Comparison of ENCODE assay signal across 11 cellular contexts in genomic region chr7:65268782-65269149, GRCh38.
DNase-seq lines count a peak whose midpoint lies in the region; ATAC-seq and TF ChIP-seq lines count a peak whose summit lies in the region.
"Had no signal": no experiment of that assay in that cellular context is flagged by ENCODE, and none has a peak within 500 bp of the region (broad histone marks: within the 10 kb centered on the region; RNA-seq: fewer than 3 reads in every experiment).

No MANE protein-coding gene starts in this region.

- H3K27me3 ChIP-seq in skeletal muscle satellite cell (ENCODE audit: control insufficient read depth, insufficient read depth, low read length), result no peaks in the 10 kb centered on the region
- H3K27me3 ChIP-seq: vagina had no signal

- peak overlapping the region; percentile 77 for H3K4me3 ChIP-seq in skeletal muscle satellite cell (ENCODE audit: low read length)

- H3K9me3 Mint-ChIP-seq in activated CD8-positive, alpha-beta memory T cell treated with anti-CD3 and anti-CD28 coated beads, Interleukin-2, amount 10 ng/mL, durations not matched to agents 7 days and 5 days (ENCODE audit: low read depth), result peaks cover under 1% of the 10 kb centered on the region
- H3K9me3 Mint-ChIP-seq in T-cell (peaks cover 0 to 2% (median 0%) of the 10 kb centered on the region in 3 donors), endothelial cell (ENCODE audit: unreplicated experiment) (no peaks in the 10 kb centered on the region)

- H3K4me1 ChIP-seq in skeletal muscle satellite cell (ENCODE audit: control insufficient read depth, insufficient read depth, low read length), result no peaks in the 10 kb centered on the region

- no peak for DNase-seq in activated CD8-positive, alpha-beta memory T cell treated with anti-CD3 and anti-CD28 coated beads, Interleukin-2, amount 10 ng/mL, durations not matched to agents 7 days and 5 days
- no peak for DNase-seq in activated CD8-positive, alpha-beta memory T cell treated with anti-CD3 and anti-CD28 coated beads, Interleukin-2, amount 50 U/mL, for 48 hours
- DNase-seq in T-cell (no peak), endothelial cell (ENCODE audit: low spot score) (no peak), OCI-M2 (lab: John Stamatoyannopoulos, UW; ENCODE audit: unreplicated experiment) (no peak), HPDE6-E6E7 (ENCODE audit: extremely low spot score) (no peak)
- DNase-seq: activated T-cell treated with anti-CD3 and anti-CD28 coated beads for 4 hours had no signal

- TF ChIP-seq CTCF in endothelial cell (IDR thresholded peaks at IDR 0.05; ENCODE audit: unreplicated experiment), result no peak

- no peaks in the 10 kb centered on the region for H3K36me3 ChIP-seq in skeletal muscle satellite cell (ENCODE audit: insufficient read depth, low read length)
- H3K36me3 ChIP-seq: vagina had no signal

- no peaks in the 10 kb centered on the region for H3K9me3 ChIP-seq in skeletal muscle satellite cell (replicated peaks; ENCODE audit: low read length)
- H3K9me3 ChIP-seq: vagina had no signal

- POLR2A ChIA-PET in T-cell (lab: Charles Lee), result no interaction called here

- peaks cover 8% of the 10 kb centered on the region for H3K4me1 Mint-ChIP-seq in activated CD8-positive, alpha-beta memory T cell treated with anti-CD3 and anti-CD28 coated beads, Interleukin-2, amount 10 ng/mL, durations not matched to agents 7 days and 5 days
- H3K4me1 Mint-ChIP-seq in T-cell (peaks cover 6 to 17% (median 12%) of the 10 kb centered on the region in 3 donors), endothelial cell (ENCODE audit: unreplicated experiment) (peaks cover 6% of the 10 kb centered on the region)

- H3K9ac ChIP-seq in skeletal muscle satellite cell (ENCODE audit: low read depth, low read length), result no peak overlapping the region

- H3K4me2 ChIP-seq in skeletal muscle satellite cell (ENCODE audit: low read length), result peak overlapping the region; percentile 80
- H3K4me2 ChIP-seq: KMS-11 had no signal

- no peaks in the 10 kb centered on the region for H3K36me3 Mint-ChIP-seq in activated CD8-positive, alpha-beta memory T cell treated with anti-CD3 and anti-CD28 coated beads, Interleukin-2, amount 10 ng/mL, durations not matched to agents 7 days and 5 days
- H3K36me3 Mint-ChIP-seq in T-cell (no peaks in the 10 kb centered on the region), endothelial cell (ENCODE audit: low read depth, unreplicated experiment) (no peaks in the 10 kb centered on the region)

- CTCF ChIA-PET in activated CD8-positive, alpha-beta memory T cell treated with anti-CD3 and anti-CD28 coated beads, Interleukin-2, amount 10 ng/mL, durations not matched to agents 7 days and 5 days (lab: Charles Lee), result interaction anchor here (0.6 to 1.4 kb wide), 2 partner anchors 39 to 352 kb away, joined by 3 to 4 read pairs; no protein-coding TSS in a partner anchor
- CTCF ChIA-PET in T-cell (lab: Charles Lee), result no interaction called here

- H3K27ac Mint-ChIP-seq in activated CD8-positive, alpha-beta memory T cell treated with anti-CD3 and anti-CD28 coated beads, Interleukin-2, amount 10 ng/mL, durations not matched to agents 7 days and 5 days, result no peak overlapping the region
- H3K27ac Mint-ChIP-seq in T-cell (no peak overlapping the region), endothelial cell (ENCODE audit: unreplicated experiment) (no peak overlapping the region)

- peaks cover 43% of the 10 kb centered on the region for H3K27me3 Mint-ChIP-seq in activated CD8-positive, alpha-beta memory T cell treated with anti-CD3 and anti-CD28 coated beads, Interleukin-2, amount 10 ng/mL, durations not matched to agents 7 days and 5 days
- H3K27me3 Mint-ChIP-seq in T-cell (peaks cover 34 to 44% of the 10 kb centered on the region in 2 donors), endothelial cell (ENCODE audit: unreplicated experiment) (peaks cover 2% of the 10 kb centered on the region)

- H3K4me3 Mint-ChIP-seq in activated CD8-positive, alpha-beta memory T cell treated with anti-CD3 and anti-CD28 coated beads, Interleukin-2, amount 10 ng/mL, durations not matched to agents 7 days and 5 days, result peak overlapping the region; percentile 74
- H3K4me3 Mint-ChIP-seq in T-cell (peak overlapping the region; percentile 66 to 72 (median 70)), endothelial cell (ENCODE audit: unreplicated experiment) (peak overlapping the region; percentile 95)

- ATAC-seq in activated CD8-positive, alpha-beta memory T cell treated with anti-CD3 and anti-CD28 coated beads, Interleukin-2, amount 10 ng/mL, durations not matched to agents 7 days and 5 days, result no peak
- no peak for ATAC-seq in T-cell (replicated peaks in 1 of 4)
- no peak for ATAC-seq in HG03108 (IDR thresholded peaks at IDR 0.05; ENCODE audit: unreplicated experiment)
